28 cellular contexts compared by ENCODE assay signal in genomic region chr1:78554840-78555239, GRCh38.
"Had no signal": no experiment of that assay in that cellular context is flagged by ENCODE, and none has a peak within 500 bp of the region (broad histone marks: within the 10 kb centered on the region; RNA-seq: fewer than 3 reads in every experiment).

No MANE protein-coding gene starts in this region.

- ATAC-seq: stimulated activated effector memory CD8-positive, alpha-beta T cell treated with anti-CD3 and anti-CD28 coated beads, Interleukin-12 subunit alpha, Interleukin-12 subunit beta, amount 100 ng/mL, for 72 hours; stimulated activated memory B cell treated with anti-CD40 and anti-IgM and Interleukin-4, amounts not matched to agents 10 μg/mL and 1 μg/mL and 100 μg/mL, for 72 hours; stimulated activated naive B cell treated with anti-CD40 and anti-IgM and Interleukin-4, amounts not matched to agents 10 μg/mL and 1 μg/mL and 100 μg/mL, for 72 hours; stimulated activated naive CD8-positive, alpha-beta T cell treated with anti-CD3 and anti-CD28 coated beads, Interleukin-15, amount 100 ng/mL, for 72 hours; stimulated activated naive CD8-positive, alpha-beta T cell treated with anti-CD3 and anti-CD28 coated beads, Interleukin-15, Interleukin-2, amounts not matched to agents 100 U/mL and 50 U/mL, for 24 hours; upper lobe of right lung had no signal

- H3K27me3 Mint-ChIP-seq: stimulated activated naive CD8-positive, alpha-beta T cell treated with anti-CD3 and anti-CD28 coated beads, Interleukin-15, amount 100 ng/mL, for 72 hours; type B pancreatic cell had no signal

- H3K27ac Mint-ChIP-seq: stimulated activated effector memory CD8-positive, alpha-beta T cell treated with anti-CD3 and anti-CD28 coated beads, Interleukin-12 subunit alpha, Interleukin-12 subunit beta, amount 100 ng/mL, for 72 hours; stimulated activated memory B cell treated with anti-CD40 and anti-IgM and Interleukin-4, amounts not matched to agents 10 μg/mL and 1 μg/mL and 100 μg/mL, for 72 hours; stimulated activated naive B cell treated with anti-CD40 and anti-IgM and Interleukin-4, amounts not matched to agents 10 μg/mL and 1 μg/mL and 100 μg/mL, for 72 hours; stimulated activated naive CD8-positive, alpha-beta T cell treated with anti-CD3 and anti-CD28 coated beads, Interleukin-15, amount 100 ng/mL, for 72 hours; stimulated activated naive CD8-positive, alpha-beta T cell treated with anti-CD3 and anti-CD28 coated beads, Interleukin-15, Interleukin-2, amounts not matched to agents 100 ng/mL and 50 ng/mL, for 24 hours; type B pancreatic cell had no signal

- H3K4me3 ChIP-seq: stomach, suprapubic skin, testis, thoracic aorta, thyroid gland, tibial artery, tibial nerve, transverse colon, upper lobe of left lung, upper lobe of right lung, uterus, vagina had no signal

- H3K27me3 ChIP-seq: stomach, suprapubic skin, testis, thyroid gland, tibial artery, tibial nerve, transverse colon, upper lobe of left lung, upper lobe of right lung, uterus, vagina had no signal

- H3K36me3 ChIP-seq: stomach, suprapubic skin, thoracic aorta, thyroid gland, tibial artery, tibial nerve, transverse colon, upper lobe of left lung, upper lobe of right lung, uterus, vagina had no signal

- DNase-seq: stimulated activated CD4-positive, alpha-beta T cell treated with anti-CD3 and anti-CD28 coated beads, Interleukin-2, amount 100 ng/mL, for 48 hours; stimulated activated CD4-positive, alpha-beta T cell treated with anti-CD3 and anti-CD28 coated beads, Interleukin-4, amount 100 ng/mL, for 1 hour; stimulated activated CD4-positive, alpha-beta T cell treated with anti-CD3 and anti-CD28 coated beads, Interleukin-4, amount 100 ng/mL, for 24 hours; stimulated activated CD4-positive, alpha-beta T cell treated with anti-CD3 and anti-CD28 coated beads, Interleukin-4, amount 100 ng/mL, for 4 hours; stimulated activated CD8-positive, alpha-beta memory T cell treated with anti-CD3 and anti-CD28 coated beads, Interleukin-4, amount 100 ng/mL, for 48 hours; stimulated activated naive B cell treated with anti-CD40 and anti-IgM and Interleukin-4, amounts not matched to agents 10 μg/mL and 1 μg/mL and 100 μg/mL, for 72 hours; stimulated activated naive CD4-positive, alpha-beta T cell; stimulated activated naive CD4-positive, alpha-beta T cell treated with Interleukin-2 at 50 U/mL for 16 hours; stimulated activated naive CD8-positive, alpha-beta T cell treated with anti-CD3 and anti-CD28 coated beads, Interleukin-15, amount 100 ng/mL, for 72 hours; stimulated activated naive CD8-positive, alpha-beta T cell treated with anti-CD3 and anti-CD28 coated beads, Interleukin-15, Interleukin-2, amounts not matched to agents 100 U/mL and 50 U/mL, for 24 hours; stomach; substantia nigra; testis; thyroid gland; tibial artery; transverse colon; upper lobe of left lung; upper lobe of right lung; uterus had no signal

- H3K27ac ChIP-seq: stomach, suprapubic skin, testis, thoracic aorta, thyroid gland, tibial artery, tibial nerve, transverse colon, upper lobe of left lung, upper lobe of right lung, uterus, vagina had no signal

- H3K9me3 Mint-ChIP-seq: stimulated activated naive CD8-positive, alpha-beta T cell treated with anti-CD3 and anti-CD28 coated beads, Interleukin-15, Interleukin-2, amounts not matched to agents 100 ng/mL and 50 ng/mL, for 24 hours had no signal

- H3K4me3 Mint-ChIP-seq: stimulated activated effector memory CD8-positive, alpha-beta T cell treated with anti-CD3 and anti-CD28 coated beads, Interleukin-12 subunit alpha, Interleukin-12 subunit beta, amount 100 ng/mL, for 72 hours; stimulated activated memory B cell treated with anti-CD40 and anti-IgM and Interleukin-4, amounts not matched to agents 10 μg/mL and 1 μg/mL and 100 μg/mL, for 72 hours; stimulated activated naive B cell treated with anti-CD40 and anti-IgM and Interleukin-4, amounts not matched to agents 10 μg/mL and 1 μg/mL and 100 μg/mL, for 72 hours; stimulated activated naive CD8-positive, alpha-beta T cell treated with anti-CD3 and anti-CD28 coated beads, Interleukin-15, amount 100 ng/mL, for 72 hours; stimulated activated naive CD8-positive, alpha-beta T cell treated with anti-CD3 and anti-CD28 coated beads, Interleukin-15, Interleukin-2, amounts not matched to agents 100 ng/mL and 50 ng/mL, for 24 hours; type B pancreatic cell had no signal

- H3K4me1 Mint-ChIP-seq: stimulated activated effector memory CD8-positive, alpha-beta T cell treated with anti-CD3 and anti-CD28 coated beads, Interleukin-12 subunit alpha, Interleukin-12 subunit beta, amount 100 ng/mL, for 72 hours; stimulated activated memory B cell treated with anti-CD40 and anti-IgM and Interleukin-4, amounts not matched to agents 10 μg/mL and 1 μg/mL and 100 μg/mL, for 72 hours; stimulated activated naive B cell treated with anti-CD40 and anti-IgM and Interleukin-4, amounts not matched to agents 10 μg/mL and 1 μg/mL and 100 μg/mL, for 72 hours; stimulated activated naive CD8-positive, alpha-beta T cell treated with anti-CD3 and anti-CD28 coated beads, Interleukin-15, amount 100 ng/mL, for 72 hours had no signal

- H3K9me3 ChIP-seq: testis, thyroid gland, upper lobe of right lung had no signal

- H3K36me3 Mint-ChIP-seq: stimulated activated effector memory CD8-positive, alpha-beta T cell treated with anti-CD3 and anti-CD28 coated beads, Interleukin-12 subunit alpha, Interleukin-12 subunit beta, amount 100 ng/mL, for 72 hours; stimulated activated memory B cell treated with anti-CD40 and anti-IgM and Interleukin-4, amounts not matched to agents 10 μg/mL and 1 μg/mL and 100 μg/mL, for 72 hours; type B pancreatic cell had no signal

- FAIRE-seq: urothelium cell line had no signal

- H3K4me1 ChIP-seq: stomach, suprapubic skin, testis, thyroid gland, tibial artery, tibial nerve, transverse colon, upper lobe of left lung, upper lobe of right lung, uterus, vagina had no signal
